Comparison of ENCODE assay signal across 9 cellular contexts in genomic region chr3:130896101-130896500, GRCh38. TPM values are rescaled to one million over a fixed set of nuclear protein-coding genes. Genes with fewer than 3 reads are reported as not detected.
A peak's percentile ranks its signal among the peaks of the same experiment; 100 is the strongest.
DNase-seq lines count a peak whose midpoint lies in the region; ATAC-seq and TF ChIP-seq lines count a peak whose summit lies in the region.
"Had no signal": no experiment of that assay in that cellular context is flagged by ENCODE, and none has a peak within 500 bp of the region (broad histone marks: within the 10 kb centered on the region; RNA-seq: fewer than 3 reads in every experiment).

No MANE protein-coding gene starts in this region.

- WGBS in aorta, 2 donors, result 67 to 70% methylated on average over 4 of the region's 4 CpGs

- CTCF ChIA-PET in activated CD8-positive, alpha-beta memory T cell treated with anti-CD3 and anti-CD28 coated beads, Interleukin-2, amount 10 ng/mL, durations not matched to agents 7 days and 5 days (lab: Charles Lee), result interaction anchor here (1.4 to 3.5 kb wide), 2 partner anchors 136 to 148 kb away, joined by 4 to 22 read pairs; partner anchors contain the start of gene PIK3R4
- CTCF ChIA-PET in PC-9 (lab: Charles Lee), result no interaction called here

- H3K4me3 ChIP-seq in PC-9, result peak overlapping the region; percentile 75; the same call in 1 of the 2 replicates
- H3K4me3 ChIP-seq in choroid plexus epithelial cell (ENCODE audit: low read depth, low read length), result peak overlapping the region; percentile 97
- H3K4me3 ChIP-seq in aorta (ENCODE audit: low read length in 2 of 2), result no peak overlapping the region

- peaks cover 37% of the 10 kb centered on the region for H3K4me1 Mint-ChIP-seq in activated CD8-positive, alpha-beta memory T cell treated with anti-CD3 and anti-CD28 coated beads, Interleukin-2, amount 10 ng/mL, durations not matched to agents 7 days and 5 days
- peaks cover 39% of the 10 kb centered on the region for H3K4me1 Mint-ChIP-seq in osteocyte (ENCODE audit: unreplicated experiment)

- H2AFZ ChIP-seq in PC-9, result no peak overlapping the region

- H3K4me1 ChIP-seq in PC-9 (replicated peaks; ENCODE audit: insufficient read depth), result peaks cover 21% of the 10 kb centered on the region
- peaks cover 3 to 8% of the 10 kb centered on the region in 2 donors for H3K4me1 ChIP-seq in aorta (ENCODE audit: control insufficient read depth in 1 of 2, insufficient read depth in 2 of 2, low read length in 2 of 2)

- DNase-seq in activated CD8-positive, alpha-beta memory T cell treated with anti-CD3 and anti-CD28 coated beads, Interleukin-2, amount 10 ng/mL, durations not matched to agents 7 days and 5 days, result no peak
- DNase-seq in activated CD8-positive, alpha-beta memory T cell treated with anti-CD3 and anti-CD28 coated beads for 24 hours, result no peak
- DNase-seq in PC-9, result no peak
- peak; percentile 20 for DNase-seq in choroid plexus epithelial cell (ENCODE audit: low read depth)
- no peak for DNase-seq in osteocyte (ENCODE audit: extremely low spot score, unreplicated experiment)
- DNase-seq in aorta, result no peak
- no peak for DNase-seq in NCI-H774 (lab: John Stamatoyannopoulos, UW)
- DNase-seq in AG20443 (ENCODE audit: low spot score), result no peak

- intact Hi-C loops in PC-9 (cut with micrococcal nuclease; ENCODE audit: unreplicated experiment), result loop anchor here (5.0 kb wide), 1 partner anchor 56 kb away; no protein-coding TSS in a partner anchor
- intact Hi-C loops in aorta (cut with DNase I), result loop anchor here in 1 of 2 donors (10.0 kb wide), 1 partner anchor 129 kb away; the partner anchor contains the start of genes ASTE1 and NEK11

- no peak for TF ChIP-seq CTCF in PC-9 (conservative IDR thresholded peaks at IDR 0.05)
- TF ChIP-seq CTCF in choroid plexus epithelial cell (conservative IDR thresholded peaks at IDR 0.05; ENCODE audit: low read depth, low read length), result no peak
- no peak for TF ChIP-seq CTCF in osteocyte (IDR thresholded peaks at IDR 0.05)

- H4K20me1 ChIP-seq in PC-9 (ENCODE audit: insufficient read depth), result no peaks in the 10 kb centered on the region; the same call in 1 of the 2 replicates

- H3K9me3 ChIP-seq in PC-9 (ENCODE audit: insufficient read depth, low read depth), result no peaks in the 10 kb centered on the region
- H3K9me3 ChIP-seq in aorta (ENCODE audit: control insufficient read depth, low read length), result no peaks in the 10 kb centered on the region

- no TSS peak for BruUV-seq in PC-9 (replicated peaks; lab: Mats Ljungman, UMichigan)

- H3K4me3 Mint-ChIP-seq in activated CD8-positive, alpha-beta memory T cell treated with anti-CD3 and anti-CD28 coated beads, Interleukin-2, amount 10 ng/mL, durations not matched to agents 7 days and 5 days, result peak overlapping the region; percentile 96
- H3K4me3 Mint-ChIP-seq in osteocyte (ENCODE audit: unreplicated experiment), result peak overlapping the region; percentile 95

- H3K9me2 ChIP-seq in PC-9 (ENCODE audit: insufficient read depth), result no peaks in the 10 kb centered on the region

- H3K27me3 ChIP-seq in PC-9 (ENCODE audit: insufficient read depth, low read depth) (no peaks in the 10 kb centered on the region), aorta (ENCODE audit: control insufficient read depth in 1 of 2, insufficient read depth in 2 of 2, low read length in 1 of 2) (no peaks in the 10 kb centered on the region)

- peaks cover 70% of the 10 kb centered on the region for H3K79me2 ChIP-seq in PC-9 (ENCODE audit: low read depth)

- POLR2A ChIA-PET in PC-9 (lab: Charles Lee; ENCODE audit: unreplicated experiment), result no interaction called here

- H3K27ac ChIP-seq in PC-9 (no peak overlapping the region), aorta (ENCODE audit: low read depth in 1 of 2, low read length in 2 of 2) (no peak overlapping the region)

- no peaks in the 10 kb centered on the region for H3K27me3 Mint-ChIP-seq in activated CD8-positive, alpha-beta memory T cell treated with anti-CD3 and anti-CD28 coated beads, Interleukin-2, amount 10 ng/mL, durations not matched to agents 7 days and 5 days
- no peaks in the 10 kb centered on the region for H3K27me3 Mint-ChIP-seq in osteocyte (ENCODE audit: unreplicated experiment)
- H3K27me3 Mint-ChIP-seq: dendritic cell treated with granulocyte-macrophage colony-stimulating factor and Interleukin-4, amounts not matched to agents 40 ng/mL and 50 ng/mL, for 4 days had no signal

- no peaks in the 10 kb centered on the region for H3F3A ChIP-seq in PC-9 (ENCODE audit: insufficient read depth, low read depth)

- H3K27ac Mint-ChIP-seq in activated CD8-positive, alpha-beta memory T cell treated with anti-CD3 and anti-CD28 coated beads, Interleukin-2, amount 10 ng/mL, durations not matched to agents 7 days and 5 days, result no peak overlapping the region
- H3K27ac Mint-ChIP-seq in osteocyte (ENCODE audit: unreplicated experiment), result no peak overlapping the region
- H3K27ac Mint-ChIP-seq: dendritic cell treated with granulocyte-macrophage colony-stimulating factor and Interleukin-4, amounts not matched to agents 40 ng/mL and 50 ng/mL, for 4 days had no signal

- no peaks in the 10 kb centered on the region for H3K36me3 Mint-ChIP-seq in activated CD8-positive, alpha-beta memory T cell treated with anti-CD3 and anti-CD28 coated beads, Interleukin-2, amount 10 ng/mL, durations not matched to agents 7 days and 5 days
- H3K36me3 Mint-ChIP-seq in osteocyte (ENCODE audit: unreplicated experiment), result no peaks in the 10 kb centered on the region

- peak overlapping the region; percentile 90 for H3K4me2 ChIP-seq in PC-9

- 0 out of 2 replicates have a peak, but pooled peaks cover 4% of the 10 kb centered on the region for H3K36me3 ChIP-seq in PC-9 (ENCODE audit: low read depth)
- no peaks in the 10 kb centered on the region for H3K36me3 ChIP-seq in aorta (ENCODE audit: control insufficient read depth in 1 of 2, insufficient read depth in 2 of 2, low read length in 1 of 2)

- H3K9me3 Mint-ChIP-seq in activated CD8-positive, alpha-beta memory T cell treated with anti-CD3 and anti-CD28 coated beads, Interleukin-2, amount 10 ng/mL, durations not matched to agents 7 days and 5 days (ENCODE audit: low read depth), result no peaks in the 10 kb centered on the region
- no peaks in the 10 kb centered on the region for H3K9me3 Mint-ChIP-seq in osteocyte (ENCODE audit: unreplicated experiment)
- H3K9me3 Mint-ChIP-seq: dendritic cell treated with granulocyte-macrophage colony-stimulating factor and Interleukin-4, amounts not matched to agents 40 ng/mL and 50 ng/mL, for 4 days had no signal

- ATAC-seq in activated CD8-positive, alpha-beta memory T cell treated with anti-CD3 and anti-CD28 coated beads, Interleukin-2, amount 10 ng/mL, durations not matched to agents 7 days and 5 days, result no peak
- ATAC-seq in aorta (ENCODE audit: low FRiP score), result no peak

RNA-seq across cellular contexts. Expression of gene ATP2C1, which starts 2.2 kb away (rescaled TPM):
- 10 to 100 TPM; 64.0 to 65.7 TPM for total RNA-seq in activated CD8-positive, alpha-beta memory T cell treated with anti-CD3 and anti-CD28 coated beads, Interleukin-2, amount 10 ng/mL, durations not matched to agents 7 days and 5 days
- total RNA-seq in PC-9 (2021), result 88.9 and 101 TPM in 2 replicates
- 68.3 and 69.2 TPM in 2 replicates for total RNA-seq in osteocyte
- 10 to 100 TPM; 58.8 to 67.5 TPM for total RNA-seq in aorta
- polyA plus RNA-seq in aorta, result 10 to 100 TPM; 21.8 to 27.9 TPM

Comparison
In these comparisons a context has a peak if more than half of its experiments do, and no peak if none do; other contexts are left out.
1. H3K4me3 ChIP-seq: peak in PC-9 (single experiment) and choroid plexus epithelial cell (single experiment); none in aorta (0 of 2).